Comparison of ENCODE assay signal across 26 cellular contexts in the genomic region with DNA sequence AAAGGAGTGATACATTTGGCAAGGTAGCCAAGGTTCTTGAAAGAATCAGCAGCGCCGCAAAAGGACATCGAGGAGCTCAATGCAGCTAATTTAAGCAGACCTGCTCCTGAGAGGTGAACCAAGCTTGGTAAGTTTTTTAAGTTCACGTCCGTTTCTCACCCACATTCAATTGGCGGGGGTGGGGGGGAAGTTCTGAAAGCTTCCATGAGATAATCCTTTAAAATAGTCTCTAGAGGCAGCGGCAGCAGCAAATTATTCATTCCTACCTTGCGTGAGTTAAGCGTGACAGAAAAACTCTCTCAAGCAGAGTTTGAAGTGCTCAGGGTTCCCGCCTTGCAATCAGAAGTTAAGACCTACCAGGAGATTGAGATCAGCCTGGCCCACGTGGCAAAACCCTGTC.
DNase-seq lines count a peak whose midpoint lies in the region; ATAC-seq and TF ChIP-seq lines count a peak whose summit lies in the region.
"Had no signal": no experiment of that assay in that cellular context is flagged by ENCODE, and none has a peak within 500 bp of the region (broad histone marks: within the 10 kb centered on the region; RNA-seq: fewer than 3 reads in every experiment).

No MANE protein-coding gene starts in this region.

- no peak overlapping the region for H4K91ac ChIP-seq in IMR-90 (ENCODE audit: insufficient read depth, low read depth, low read length)

- peak overlapping the region; percentile 34 for H3K4me2 ChIP-seq in IMR-90 (ENCODE audit: low read depth, low read length)
- H3K4me2 ChIP-seq: BLaER1 had no signal

- H3K23ac ChIP-seq in IMR-90 (ENCODE audit: low read depth, low read length), result 0 out of 2 replicates have a peak overlapping the region, but pooled peaks have one; percentile 17

- no peaks in the 10 kb centered on the region for H3K36me3 ChIP-seq in A673 (ENCODE audit: insufficient read depth, low read length, poor library complexity, severe bottlenecking)
- H3K36me3 ChIP-seq in IMR-90 (ENCODE audit: control insufficient read depth, insufficient read depth, low read length), result no peaks in the 10 kb centered on the region
- no peaks in the 10 kb centered on the region for H3K36me3 ChIP-seq in esophagus muscularis mucosa
- H3K36me3 ChIP-seq: BLaER1 had no signal

- BruUV-seq in A673 (replicated peaks; lab: Mats Ljungman, UMichigan) (no TSS peak), IMR-90 (replicated peaks; lab: Mats Ljungman, UMichigan) (no TSS peak)

- peak overlapping the region; percentile 39; the same call in 1 of the 3 replicates for H2BK15ac ChIP-seq in IMR-90 (ENCODE audit: low read depth, low read length)

- ATAC-seq in IMR-90 (ENCODE audit: low read depth) (no peak), HG03565 (IDR thresholded peaks at IDR 0.05; ENCODE audit: unreplicated experiment) (no peak), HG03108 (IDR thresholded peaks at IDR 0.05; ENCODE audit: unreplicated experiment) (no peak)
- ATAC-seq: GM12878, PC-3, T-cell had no signal

- peak; percentile 10 for DNase-seq in DMS79 treated with DMSO at 0.1 percent for 48 hours (lab: John Stamatoyannopoulos, UW)
- no peak for DNase-seq in DMS79 (lab: John Stamatoyannopoulos, UW)
- peak; percentile 52 for DNase-seq in A673 (ENCODE audit: low spot score)
- no peak for DNase-seq in IMR-90
- no peak for DNase-seq in esophagus muscularis mucosa (ENCODE audit: extremely low spot score)
- no peak for DNase-seq in NCI-H345 (lab: John Stamatoyannopoulos, UW)
- DNase-seq: CD4-positive, CD25-positive, alpha-beta regulatory T cell; DMS53; EL; GDM1; NCI-H1048; NCI-H1417; NCI-H1694; NCI-H2029 treated with DMSO at 0.1 percent for 48 hours; NCI-H2171; NCI-H226; NCI-H510A treated with DMSO at 0.1 percent for 48 hours; NCI-H748 treated with DMSO at 0.1 percent for 48 hours; NK-92 treated with Interleukin-12 subunit alpha and Interleukin-12 subunit beta, amount 100 ng/mL, for 24 hours; PC-3; T-cell had no signal

- dilution Hi-C loops in IMR-90 (cut with HindIII; ENCODE audit: low sequenced_read_pairs, unreplicated experiment), result no loop called here

- H3K27me3 ChIP-seq in A673 (replicated peaks; ENCODE audit: insufficient read depth, low read depth, low read length, poor library complexity), result no peaks in the 10 kb centered on the region
- H3K27me3 ChIP-seq in IMR-90 (ENCODE audit: control insufficient read depth, insufficient read depth, low read length), result no peaks in the 10 kb centered on the region
- H3K27me3 ChIP-seq in esophagus muscularis mucosa, result no peaks in the 10 kb centered on the region
- H3K27me3 ChIP-seq: BLaER1 had no signal

- H3K4me3 ChIP-seq in A673 (ENCODE audit: low read depth, low read length, poor library complexity, severe bottlenecking) (no peak overlapping the region), IMR-90 (ENCODE audit: insufficient read depth, low read depth, low read length) (no peak overlapping the region), esophagus muscularis mucosa (peak overlapping the region in 3 of 4 donors; percentile 12 to 15 (median 12))
- H3K4me3 ChIP-seq: BLaER1, GM12878 had no signal

- H2BK20ac ChIP-seq in IMR-90 (ENCODE audit: low read depth, low read length), result no peak overlapping the region

- no peak overlapping the region for H3K14ac ChIP-seq in IMR-90 (replicated peaks; ENCODE audit: low read depth, low read length)

- peak overlapping the region; percentile 46; the same call in 1 of the 2 replicates for H2AK5ac ChIP-seq in IMR-90 (ENCODE audit: low read depth, low read length)

- peaks cover 53% of the 10 kb centered on the region for H3K4me1 ChIP-seq in A673 (ENCODE audit: insufficient read depth, low read length, poor library complexity, severe bottlenecking)
- H3K4me1 ChIP-seq in IMR-90 (ENCODE audit: control insufficient read depth, insufficient read depth, low read length), result peaks cover 15% of the 10 kb centered on the region
- H3K4me1 ChIP-seq in esophagus muscularis mucosa, result peaks cover 18 to 38% (median 32%) of the 10 kb centered on the region in 4 donors

- WGBS in IMR-90 (ENCODE audit: extremely low coverage in 2 of 2, insufficient read length in 1 of 2), 2 experiments, result 75% methylated on average over 4 of the region's 11 CpGs; no CpG with 5 or more reads in 1 of the 2 experiments
- WGBS in esophagus muscularis mucosa, result 43% methylated on average over 11 of the region's 11 CpGs

- peak overlapping the region; percentile 51 for H2BK120ac ChIP-seq in IMR-90 (ENCODE audit: low read depth, low read length)

- H3K56ac ChIP-seq in IMR-90 (ENCODE audit: extremely low read depth, insufficient read depth, low read length), result no peak overlapping the region

- CTCF ChIA-PET in A673 (lab: Charles Lee) (no interaction called here), IMR-90 (lab: Yijun Ruan, JAX) (no interaction called here)

- peak overlapping the region; percentile 20; the same call in 1 of the 2 replicates for H3K18ac ChIP-seq in IMR-90 (ENCODE audit: low read depth, low read length)

- no peaks in the 10 kb centered on the region for H4K20me1 ChIP-seq in IMR-90 (ENCODE audit: insufficient read depth, low read length)
- H4K20me1 ChIP-seq: BLaER1 had no signal

- H3K9me1 ChIP-seq in IMR-90 (ENCODE audit: insufficient read depth, low read length), result peaks cover 11% of the 10 kb centered on the region

- H4K5ac ChIP-seq in IMR-90 (ENCODE audit: low read depth, low read length), result no peak overlapping the region

- H2AK9ac ChIP-seq in IMR-90 (replicated peaks; ENCODE audit: low read depth, low read length, poor library complexity), result no peak overlapping the region

- no peak for TF ChIP-seq RAD21 in IMR-90 (IDR thresholded peaks at IDR 0.05; ENCODE audit: low read length)

- intact Hi-C loops in A673 (cut with micrococcal nuclease; ENCODE audit: unreplicated experiment) (no loop called here), IMR-90 (cut with micrococcal nuclease) (loop anchor here (10.0 kb wide), 1 partner anchor 768 kb away; no protein-coding TSS in a partner anchor), esophagus muscularis mucosa (cut with DNase I) (no loop called here)

- no peaks in the 10 kb centered on the region for H3K9me3 ChIP-seq in A673 (ENCODE audit: low read depth, low read length, poor library complexity, severe bottlenecking)
- H3K9me3 ChIP-seq in IMR-90 (ENCODE audit: control insufficient read depth, insufficient read depth, low read length), result no peaks in the 10 kb centered on the region
- no peaks in the 10 kb centered on the region for H3K9me3 ChIP-seq in esophagus muscularis mucosa
- H3K9me3 ChIP-seq: BLaER1 had no signal

- H2AFZ ChIP-seq in IMR-90 (replicated peaks; ENCODE audit: low read length, poor library complexity), result no peak overlapping the region

- TF ChIP-seq CTCF in A673 (conservative IDR thresholded peaks at IDR 0.05; ENCODE audit: low read depth, low read length) (no peak), IMR-90 (conservative IDR thresholded peaks at IDR 0.05; ENCODE audit: low read depth, low read length) (no peak), esophagus muscularis mucosa (IDR thresholded peaks at IDR 0.05) (no peak)

- TF ChIP-seq POLR2A in IMR-90 (IDR thresholded peaks at IDR 0.05; ENCODE audit: low read depth, low read length), result no peak
- no peak for TF ChIP-seq POLR2A in esophagus muscularis mucosa (IDR thresholded peaks at IDR 0.05; ENCODE audit: low read depth)

- H3K9ac ChIP-seq in IMR-90 (ENCODE audit: low read depth, low read length), result no peak overlapping the region
- H3K9ac ChIP-seq: BLaER1 had no signal

- peak overlapping the region in 1 of 2 experiments; percentile 67; a peak in 2 of 4 replicates for H4K8ac ChIP-seq in IMR-90 (ENCODE audit: low read depth in 2 of 2, low read length in 2 of 2)

- peaks cover 21 to 47% of the 10 kb centered on the region in 2 experiments for H3K79me1 ChIP-seq in IMR-90 (ENCODE audit: low read depth in 1 of 2, low read length in 2 of 2)

- TF ChIP-seq EP300 in esophagus muscularis mucosa (IDR thresholded peaks at IDR 0.05), result no peak

- POLR2A ChIA-PET in A673 (lab: Charles Lee; ENCODE audit: low non-redundant PET), result no interaction called here
- POLR2A ChIA-PET in IMR-90 (lab: Charles Lee; ENCODE audit: unreplicated experiment), result interaction anchor here (0.6 kb wide), 1 partner anchor 131 kb away, joined by 3 read pairs; no protein-coding TSS in a partner anchor

- in situ Hi-C loops in IMR-90 (cut with MboI; ENCODE audit: low sequenced_read_pairs), result no loop called here

- H2BK5ac ChIP-seq in IMR-90 (ENCODE audit: low read depth, low read length, poor library complexity, severe bottlenecking), result no peak overlapping the region

- H3K4ac ChIP-seq in IMR-90 (ENCODE audit: low read depth, low read length), result peak overlapping the region; percentile 49

- H3K27ac ChIP-seq in A673 (ENCODE audit: low read depth, low read length, poor library complexity, severe bottlenecking) (no peak overlapping the region), IMR-90 (ENCODE audit: insufficient read depth, low read length) (no peak overlapping the region), esophagus muscularis mucosa (replicated peaks in 1 of 4) (peak overlapping the region in 1 of 4 donors; percentile 61)
- H3K27ac ChIP-seq: 22Rv1, BLaER1 had no signal

TF ChIP-seq in IMR-90, 13 proteins besides CTCF, POLR2A, EP300 and RAD21:
- TF ChIP-seq, protein P1, sequence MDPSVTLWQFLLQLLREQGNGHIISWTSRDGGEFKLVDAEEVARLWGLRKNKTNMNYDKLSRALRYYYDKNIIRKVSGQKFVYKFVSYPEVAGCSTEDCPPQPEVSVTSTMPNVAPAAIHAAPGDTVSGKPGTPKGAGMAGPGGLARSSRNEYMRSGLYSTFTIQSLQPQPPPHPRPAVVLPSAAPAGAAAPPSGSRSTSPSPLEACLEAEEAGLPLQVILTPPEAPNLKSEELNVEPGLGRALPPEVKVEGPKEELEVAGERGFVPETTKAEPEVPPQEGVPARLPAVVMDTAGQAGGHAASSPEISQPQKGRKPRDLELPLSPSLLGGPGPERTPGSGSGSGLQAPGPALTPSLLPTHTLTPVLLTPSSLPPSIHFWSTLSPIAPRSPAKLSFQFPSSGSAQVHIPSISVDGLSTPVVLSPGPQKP (IDR thresholded peaks at IDR 0.05; ENCODE audit: borderline replicate concordance, low read depth, low read length), result no peak
- TF ChIP-seq MAZ (IDR thresholded peaks at IDR 0.05; ENCODE audit: borderline replicate concordance, low read depth, low read length), result no peak
- no peak for TF ChIP-seq CEBPB (IDR thresholded peaks at IDR 0.05; ENCODE audit: low read depth, low read length)
- TF ChIP-seq NFE2L2 (IDR thresholded peaks at IDR 0.05; ENCODE audit: low read depth, low read length), result no peak
- no peak for TF ChIP-seq FOS (IDR thresholded peaks at IDR 0.05; ENCODE audit: low read depth, low read length)

Comparison
In these comparisons a context has a peak if more than half of its experiments do, and no peak if none do; other contexts are left out.
1. DNase-seq: peak in DMS79 treated with DMSO at 0.1 percent for 48 hours (single experiment) and A673 (single experiment); none in DMS79 (single experiment), IMR-90 (single experiment), esophagus muscularis mucosa (single experiment) and NCI-H345 (single experiment).
2. H3K4me3 ChIP-seq: peak in esophagus muscularis mucosa (3 of 4); none in A673 (single experiment) and IMR-90 (single experiment).